Comparison of ENCODE assay signal across 29 cellular contexts in genomic region chr11:75766449-75767227, GRCh38. TPM values are rescaled to one million over a fixed set of nuclear protein-coding genes. Genes with fewer than 3 reads are reported as not detected.
A peak's percentile ranks its signal among the peaks of the same experiment; 100 is the strongest.
DNase-seq lines count a peak whose midpoint lies in the region; ATAC-seq and TF ChIP-seq lines count a peak whose summit lies in the region.
"Had no signal": no experiment of that assay in that cellular context is flagged by ENCODE, and none has a peak within 500 bp of the region (broad histone marks: within the 10 kb centered on the region; RNA-seq: fewer than 3 reads in every experiment).

No MANE protein-coding gene starts in this region.

- 57 to 76% methylated on average over 4 of the region's 4 CpGs for WGBS in endodermal cell (ENCODE audit: insufficient coverage in 1 of 2, insufficient read length in 1 of 2), 2 experiments

- ATAC-seq in stimulated activated memory B cell treated with anti-CD40 and anti-IgM and Interleukin-4, amounts not matched to agents 10 μg/mL and 1 μg/mL and 100 μg/mL, for 72 hours = no peak
- ATAC-seq: esophagus mucosa; stimulated activated naive CD8-positive, alpha-beta T cell treated with anti-CD3 and anti-CD28 coated beads, Interleukin-15, Interleukin-2, amounts not matched to agents 100 U/mL and 50 U/mL, for 24 hours had no signal

- H3K27me3 ChIP-seq in endodermal cell (ENCODE audit: control insufficient read depth, insufficient read depth, low read length, poor library complexity, severe bottlenecking) = peaks cover 24% of the 10 kb centered on the region
- H3K27me3 ChIP-seq: thyroid gland had no signal

- no peak for TF ChIP-seq CTCF in endodermal cell (conservative IDR thresholded peaks at IDR 0.05)

- CTCF ChIA-PET in activated CD4-positive, alpha-beta memory T cell treated with anti-CD3 and anti-CD28 coated beads for 36 hours (lab: Charles Lee) = no interaction called here
- CTCF ChIA-PET in activated CD4-positive, alpha-beta memory T cell treated with anti-CD3 and anti-CD28 coated beads, Interleukin-2, amount 10 ng/mL, durations not matched to agents 7 days and 5 days (lab: Charles Lee) = no interaction called here

- H3K27ac Mint-ChIP-seq in activated CD4-positive, alpha-beta memory T cell treated with anti-CD3 and anti-CD28 coated beads for 36 hours = no peak overlapping the region
- H3K27ac Mint-ChIP-seq in activated CD4-positive, alpha-beta memory T cell treated with anti-CD3 and anti-CD28 coated beads, Interleukin-2, amount 10 ng/mL, durations not matched to agents 7 days and 5 days = no peak overlapping the region
- H3K27ac Mint-ChIP-seq in IgD-negative memory B cell (peak overlapping the region; percentile 31 to 97 (median 95)), endodermal cell (no peak overlapping the region)
- H3K27ac Mint-ChIP-seq in stimulated activated memory B cell treated with anti-CD40 and anti-IgM and Interleukin-4, amounts not matched to agents 10 μg/mL and 1 μg/mL and 100 μg/mL, for 72 hours = peak overlapping the region; percentile 99

- no peak overlapping the region for H3K9ac ChIP-seq in endodermal cell (ENCODE audit: extremely low read depth, low read length, poor library complexity, severe bottlenecking)

- H3K27me3 Mint-ChIP-seq in activated CD4-positive, alpha-beta memory T cell treated with anti-CD3 and anti-CD28 coated beads for 36 hours = peaks cover 8% of the 10 kb centered on the region
- peaks cover 24% of the 10 kb centered on the region for H3K27me3 Mint-ChIP-seq in activated CD4-positive, alpha-beta memory T cell treated with anti-CD3 and anti-CD28 coated beads, Interleukin-2, amount 10 ng/mL, durations not matched to agents 7 days and 5 days
- peaks cover 2% of the 10 kb centered on the region for H3K27me3 Mint-ChIP-seq in IgD-negative memory B cell
- peaks cover 67% of the 10 kb centered on the region for H3K27me3 Mint-ChIP-seq in endodermal cell (ENCODE audit: insufficient read depth)
- H3K27me3 Mint-ChIP-seq in stimulated activated memory B cell treated with anti-CD40 and anti-IgM and Interleukin-4, amounts not matched to agents 10 μg/mL and 1 μg/mL and 100 μg/mL, for 72 hours = no peaks in the 10 kb centered on the region

- H3K4me1 ChIP-seq in endodermal cell (ENCODE audit: control insufficient read depth, insufficient read depth, low read length) = no peaks in the 10 kb centered on the region

- no peaks in the 10 kb centered on the region for H3K9me3 ChIP-seq in endodermal cell (ENCODE audit: control insufficient read depth, low read length)
- H3K9me3 ChIP-seq: BE2C, spleen, thyroid gland had no signal

- no peaks in the 10 kb centered on the region for H3K36me3 Mint-ChIP-seq in activated CD4-positive, alpha-beta memory T cell treated with anti-CD3 and anti-CD28 coated beads for 36 hours
- H3K36me3 Mint-ChIP-seq in activated CD4-positive, alpha-beta memory T cell treated with anti-CD3 and anti-CD28 coated beads, Interleukin-2, amount 10 ng/mL, durations not matched to agents 7 days and 5 days (ENCODE audit: low read depth) = no peaks in the 10 kb centered on the region
- H3K36me3 Mint-ChIP-seq in IgD-negative memory B cell = peaks cover 3% of the 10 kb centered on the region
- no peaks in the 10 kb centered on the region for H3K36me3 Mint-ChIP-seq in endodermal cell (ENCODE audit: low read depth)
- H3K36me3 Mint-ChIP-seq in stimulated activated memory B cell treated with anti-CD40 and anti-IgM and Interleukin-4, amounts not matched to agents 10 μg/mL and 1 μg/mL and 100 μg/mL, for 72 hours = no peaks in the 10 kb centered on the region

- no peak overlapping the region for H3K4me3 Mint-ChIP-seq in activated CD4-positive, alpha-beta memory T cell treated with anti-CD3 and anti-CD28 coated beads for 36 hours
- no peak overlapping the region for H3K4me3 Mint-ChIP-seq in activated CD4-positive, alpha-beta memory T cell treated with anti-CD3 and anti-CD28 coated beads, Interleukin-2, amount 10 ng/mL, durations not matched to agents 7 days and 5 days
- peak overlapping the region; percentile 45 to 69 (median 60) for H3K4me3 Mint-ChIP-seq in IgD-negative memory B cell
- no peak overlapping the region for H3K4me3 Mint-ChIP-seq in endodermal cell
- no peak overlapping the region for H3K4me3 Mint-ChIP-seq in stimulated activated memory B cell treated with anti-CD40 and anti-IgM and Interleukin-4, amounts not matched to agents 10 μg/mL and 1 μg/mL and 100 μg/mL, for 72 hours

- H3K4me3 ChIP-seq in endodermal cell (ENCODE audit: low read length) = no peak overlapping the region
- H3K4me3 ChIP-seq: spleen, thyroid gland had no signal

- H3K4me1 Mint-ChIP-seq in activated CD4-positive, alpha-beta memory T cell treated with anti-CD3 and anti-CD28 coated beads for 36 hours (ENCODE audit: low read depth) = peaks cover 24% of the 10 kb centered on the region
- peaks cover 22% of the 10 kb centered on the region for H3K4me1 Mint-ChIP-seq in activated CD4-positive, alpha-beta memory T cell treated with anti-CD3 and anti-CD28 coated beads, Interleukin-2, amount 10 ng/mL, durations not matched to agents 7 days and 5 days
- H3K4me1 Mint-ChIP-seq in IgD-negative memory B cell = peaks cover 27 to 33% (median 29%) of the 10 kb centered on the region in 3 donors
- H3K4me1 Mint-ChIP-seq in endodermal cell = peaks cover 22% of the 10 kb centered on the region
- peaks cover 44% of the 10 kb centered on the region for H3K4me1 Mint-ChIP-seq in stimulated activated memory B cell treated with anti-CD40 and anti-IgM and Interleukin-4, amounts not matched to agents 10 μg/mL and 1 μg/mL and 100 μg/mL, for 72 hours

- intact Hi-C loops in activated CD4-positive, alpha-beta memory T cell treated with anti-CD3 and anti-CD28 coated beads for 36 hours (cut with micrococcal nuclease) = loop anchor here (5.0 kb wide), 2 partner anchors 44 to 51 kb away; partner anchors contain the start of gene UVRAG

- no peaks in the 10 kb centered on the region for H3K36me3 ChIP-seq in endodermal cell (ENCODE audit: control insufficient read depth, insufficient read depth, low read length)
- H3K36me3 ChIP-seq: BE2C, spleen, thyroid gland had no signal

- DNase-seq in activated CD4-positive, alpha-beta memory T cell treated with anti-CD3 and anti-CD28 coated beads for 36 hours = peak; percentile 33
- no peak for DNase-seq in activated CD4-positive, alpha-beta memory T cell treated with anti-CD3 and anti-CD28 coated beads, Interleukin-2, amount 10 ng/mL, durations not matched to agents 7 days and 5 days
- DNase-seq in endodermal cell = peak; percentile 54
- DNase-seq in NCI-H2107 (lab: John Stamatoyannopoulos, UW) = no peak
- no peak for DNase-seq in NCI-H2107 treated with DMSO at 0.1 percent for 48 hours (lab: John Stamatoyannopoulos, UW; ENCODE audit: unreplicated experiment)
- no peak for DNase-seq in NCI-H345 (lab: John Stamatoyannopoulos, UW)
- DNase-seq: activated CD8-positive, alpha-beta memory T cell treated with anti-CD3 and anti-CD28 coated beads, Interleukin-2, amount 50 U/mL, for 4 hours; activated effector memory CD4-positive, alpha-beta T cell treated with Interleukin-2 at 50 U/mL for 16 hours; BE2C; COR-L47; DMS79 treated with DMSO at 0.1 percent for 48 hours; effector memory CD4-positive, alpha-beta T cell; MV-4-11; NCI-H1694; NCI-H2227 treated with DMSO at 0.1 percent for 48 hours; NCI-H748 treated with DMSO at 0.1 percent for 48 hours; SHP77; spleen; stimulated activated CD4-positive, alpha-beta T cell treated with anti-CD3 and anti-CD28 coated beads, Interleukin-4, amount 100 ng/mL, for 1 hour; stimulated activated naive CD8-positive, alpha-beta T cell treated with anti-CD3 and anti-CD28 coated beads, Interleukin-15, Interleukin-2, amounts not matched to agents 100 U/mL and 50 U/mL, for 24 hours had no signal

- H3K9me3 Mint-ChIP-seq in activated CD4-positive, alpha-beta memory T cell treated with anti-CD3 and anti-CD28 coated beads for 36 hours = no peaks in the 10 kb centered on the region
- H3K9me3 Mint-ChIP-seq in activated CD4-positive, alpha-beta memory T cell treated with anti-CD3 and anti-CD28 coated beads, Interleukin-2, amount 10 ng/mL, durations not matched to agents 7 days and 5 days = no peaks in the 10 kb centered on the region
- no peaks in the 10 kb centered on the region for H3K9me3 Mint-ChIP-seq in IgD-negative memory B cell
- H3K9me3 Mint-ChIP-seq in endodermal cell = peaks cover 8% of the 10 kb centered on the region
- H3K9me3 Mint-ChIP-seq in stimulated activated memory B cell treated with anti-CD40 and anti-IgM and Interleukin-4, amounts not matched to agents 10 μg/mL and 1 μg/mL and 100 μg/mL, for 72 hours = no peaks in the 10 kb centered on the region

- no peak overlapping the region for H3K27ac ChIP-seq in endodermal cell (ENCODE audit: low read depth, low read length)
- H3K27ac ChIP-seq: spleen, thyroid gland had no signal

- POLR2A ChIA-PET in activated CD4-positive, alpha-beta memory T cell treated with anti-CD3 and anti-CD28 coated beads for 36 hours (lab: Charles Lee) = no interaction called here
- POLR2A ChIA-PET in activated CD4-positive, alpha-beta memory T cell treated with anti-CD3 and anti-CD28 coated beads, Interleukin-2, amount 10 ng/mL, durations not matched to agents 7 days and 5 days (lab: Charles Lee) = no interaction called here

RNA-seq across cellular contexts. Expression of gene DGAT2, which starts 1.9 kb away (rescaled TPM):
- 1 to 10 TPM; 2.5 to 3.1 TPM for total RNA-seq in activated CD4-positive, alpha-beta memory T cell treated with anti-CD3 and anti-CD28 coated beads for 36 hours
- total RNA-seq in activated CD4-positive, alpha-beta memory T cell treated with anti-CD3 and anti-CD28 coated beads, Interleukin-2, amount 10 ng/mL, durations not matched to agents 7 days and 5 days = 1 to 10 TPM; 1.4 to 1.5 TPM
- polyA plus RNA-seq in IgD-negative memory B cell = 21.9 TPM
- total RNA-seq in endodermal cell = 10 to 100 TPM in 1 of 2 donors, 1 to 10 TPM in 1; 6.0 to 14.2 TPM
- 2.0 TPM for polyA plus RNA-seq in endodermal cell (2013, experiment 1 of 2)
- polyA plus RNA-seq in endodermal cell (2013, experiment 2 of 2) = 1.8 TPM

RNA-seq across cellular contexts. Expression of gene UVRAG, which starts 48.4 kb away (rescaled TPM):
- 10 to 100 TPM; 15.5 to 16.7 TPM for total RNA-seq in activated CD4-positive, alpha-beta memory T cell treated with anti-CD3 and anti-CD28 coated beads for 36 hours
- 10 to 100 TPM; 18.2 to 19.9 TPM for total RNA-seq in activated CD4-positive, alpha-beta memory T cell treated with anti-CD3 and anti-CD28 coated beads, Interleukin-2, amount 10 ng/mL, durations not matched to agents 7 days and 5 days
- polyA plus RNA-seq in IgD-negative memory B cell = 79.9 TPM
- total RNA-seq in endodermal cell = 10 to 100 TPM; 19.7 to 34.9 TPM
- polyA plus RNA-seq in endodermal cell (2013, experiment 1 of 2) = 18.4 TPM
- 16.8 TPM for polyA plus RNA-seq in endodermal cell (2013, experiment 2 of 2)

RNA-seq across cellular contexts. Expression of gene MOGAT2, which starts 49.0 kb away (rescaled TPM):
- not detected for total RNA-seq in activated CD4-positive, alpha-beta memory T cell treated with anti-CD3 and anti-CD28 coated beads for 36 hours
- total RNA-seq in activated CD4-positive, alpha-beta memory T cell treated with anti-CD3 and anti-CD28 coated beads, Interleukin-2, amount 10 ng/mL, durations not matched to agents 7 days and 5 days = not detected
- polyA plus RNA-seq in IgD-negative memory B cell = not detected
- total RNA-seq in endodermal cell = not detected
- polyA plus RNA-seq in endodermal cell (2013, experiment 1 of 2) = not detected
- not detected for polyA plus RNA-seq in endodermal cell (2013, experiment 2 of 2)
- total RNA-seq: frontal cortex, kidney, lung microvascular endothelial cell, OCI-LY7, omental fat pad had no signal

Comparison
In these comparisons a context has a peak if more than half of its experiments do, and no peak if none do; other contexts are left out.
1. DNase-seq: peak in activated CD4-positive, alpha-beta memory T cell treated with anti-CD3 and anti-CD28 coated beads for 36 hours (single experiment) and endodermal cell (single experiment); none in activated CD4-positive, alpha-beta memory T cell treated with anti-CD3 and anti-CD28 coated beads, Interleukin-2, amount 10 ng/mL, durations not matched to agents 7 days and 5 days (single experiment), NCI-H2107 (single experiment), NCI-H2107 treated with DMSO at 0.1 percent for 48 hours (single experiment) and NCI-H345 (single experiment).
2. H3K27ac Mint-ChIP-seq: peak in IgD-negative memory B cell (3 of 3) and stimulated activated memory B cell treated with anti-CD40 and anti-IgM and Interleukin-4, amounts not matched to agents 10 μg/mL and 1 μg/mL and 100 μg/mL, for 72 hours (single experiment); none in activated CD4-positive, alpha-beta memory T cell treated with anti-CD3 and anti-CD28 coated beads for 36 hours (single experiment), activated CD4-positive, alpha-beta memory T cell treated with anti-CD3 and anti-CD28 coated beads, Interleukin-2, amount 10 ng/mL, durations not matched to agents 7 days and 5 days (single experiment) and endodermal cell (single experiment).
3. H3K4me3 Mint-ChIP-seq: peak in IgD-negative memory B cell (4 of 4); none in activated CD4-positive, alpha-beta memory T cell treated with anti-CD3 and anti-CD28 coated beads for 36 hours (single experiment), activated CD4-positive, alpha-beta memory T cell treated with anti-CD3 and anti-CD28 coated beads, Interleukin-2, amount 10 ng/mL, durations not matched to agents 7 days and 5 days (single experiment), endodermal cell (single experiment) and stimulated activated memory B cell treated with anti-CD40 and anti-IgM and Interleukin-4, amounts not matched to agents 10 μg/mL and 1 μg/mL and 100 μg/mL, for 72 hours (single experiment).